Comparison of ENCODE assay signal across 1 cellular context in genomic region chr9:120996409-120996808, GRCh38.
TF ChIP-seq lines count a peak whose summit lies in the region.

No MANE protein-coding gene starts in this region.

TF ChIP-seq in H1, 55 proteins besides CTCF, POLR2A, EP300 and RAD21:
- TF ChIP-seq TCF12 (IDR thresholded peaks at IDR 0.05; ENCODE audit: low read depth, low read length) = no peak
- TF ChIP-seq CTBP2 (IDR thresholded peaks at IDR 0.05; ENCODE audit: borderline replicate concordance, insufficient read depth, insufficient read length, low read length) = no peak
- no peak for TF ChIP-seq CHD7 (IDR thresholded peaks at IDR 0.05; ENCODE audit: insufficient replicate concordance, low read length)
- no peak for TF ChIP-seq RBBP5 (IDR thresholded peaks at IDR 0.05; ENCODE audit: borderline replicate concordance, low read depth, low read length)
- TF ChIP-seq SP1 (IDR thresholded peaks at IDR 0.05; ENCODE audit: low read depth, low read length) = no peak
- no peak for TF ChIP-seq FOSL1 (IDR thresholded peaks at IDR 0.05; ENCODE audit: insufficient read depth, low read depth, low read length)
- TF ChIP-seq SP4 (IDR thresholded peaks at IDR 0.05; ENCODE audit: low read length) = no peak
- no peak for TF ChIP-seq TBP (IDR thresholded peaks at IDR 0.05; ENCODE audit: low read depth, low read length)
- no peak for TF ChIP-seq EZH2 (IDR thresholded peaks at IDR 0.05; ENCODE audit: low read depth, low read length, severe bottlenecking)
- no peak for TF ChIP-seq BACH1 (IDR thresholded peaks at IDR 0.05; ENCODE audit: low read length)
- no peak for TF ChIP-seq CBX8 (IDR thresholded peaks at IDR 0.05; ENCODE audit: borderline replicate concordance, low read depth, low read length)
- no peak for TF ChIP-seq SUZ12 (IDR thresholded peaks at IDR 0.05; ENCODE audit: low read length)
